In genomic region chr3:100311011-100311410, GRCh38 we compare ENCODE assay signal across 17 cellular contexts.
"Had no signal": no experiment of that assay in that cellular context is flagged by ENCODE, and none has a peak within 500 bp of the region (broad histone marks: within the 10 kb centered on the region; RNA-seq: fewer than 3 reads in every experiment).

No MANE protein-coding gene starts in this region.

- ATAC-seq: activated CD4-positive, alpha-beta T cell treated with anti-CD3 and anti-CD28 coated beads for 36 hours; left colon; lower lobe of right lung; natural killer cell treated with Interleukin-12 subunit alpha and Interleukin-12 subunit beta and Interleukin-15 and Interleukin-18, amount 100 ng/mL, for 72 hours; stimulated activated memory B cell treated with anti-CD40 and anti-IgM and Interleukin-4, amounts not matched to agents 10 μg/mL and 1 μg/mL and 100 μg/mL, for 72 hours; upper lobe of right lung had no signal

- H3K4me3 ChIP-seq: cardiac muscle cell, lower lobe of right lung, sigmoid colon, thoracic aorta, upper lobe of right lung had no signal

- H3K27ac Mint-ChIP-seq: activated CD4-positive, alpha-beta memory T cell treated with anti-CD3 and anti-CD28 coated beads for 36 hours; activated CD4-positive, alpha-beta T cell treated with anti-CD3 and anti-CD28 coated beads for 36 hours; activated naive CD8-positive, alpha-beta T cell; natural killer cell treated with Interleukin-12 subunit alpha and Interleukin-12 subunit beta and Interleukin-15 and Interleukin-18, amount 100 ng/mL, for 72 hours; stimulated activated memory B cell treated with anti-CD40 and anti-IgM and Interleukin-4, amounts not matched to agents 10 μg/mL and 1 μg/mL and 100 μg/mL, for 72 hours; T-helper 1 cell treated with Interleukin-12 subunit alpha and Interleukin-12 subunit beta and Interleukin-4 antibody, amounts not matched to agents 30 μg/mL and 1 μg/mL, for 36 hours had no signal

- H3K4me1 ChIP-seq: lower lobe of right lung, parathyroid adenoma, sigmoid colon, spleen, upper lobe of right lung had no signal

- DNase-seq: activated CD4-positive, alpha-beta memory T cell treated with anti-CD3 and anti-CD28 coated beads for 36 hours; activated CD4-positive, alpha-beta T cell treated with anti-CD3 and anti-CD28 coated beads for 36 hours; amniotic stem cell; left colon; lower lobe of right lung; sigmoid colon; spleen; stimulated activated CD4-positive, alpha-beta T cell treated with anti-CD3 and anti-CD28 coated beads, Interleukin-4, amount 100 ng/mL, for 4 hours; upper lobe of right lung had no signal

- H3K9me3 Mint-ChIP-seq: activated CD4-positive, alpha-beta memory T cell treated with anti-CD3 and anti-CD28 coated beads for 36 hours; natural killer cell treated with Interleukin-12 subunit alpha and Interleukin-12 subunit beta and Interleukin-15 and Interleukin-18, amount 100 ng/mL, for 72 hours; stimulated activated memory B cell treated with anti-CD40 and anti-IgM and Interleukin-4, amounts not matched to agents 10 μg/mL and 1 μg/mL and 100 μg/mL, for 72 hours; T-helper 1 cell treated with Interleukin-12 subunit alpha and Interleukin-12 subunit beta and Interleukin-4 antibody, amounts not matched to agents 30 μg/mL and 1 μg/mL, for 36 hours had no signal

- H3K4me3 Mint-ChIP-seq: activated CD4-positive, alpha-beta memory T cell treated with anti-CD3 and anti-CD28 coated beads for 36 hours; activated CD4-positive, alpha-beta T cell treated with anti-CD3 and anti-CD28 coated beads for 36 hours; activated naive CD8-positive, alpha-beta T cell; natural killer cell treated with Interleukin-12 subunit alpha and Interleukin-12 subunit beta and Interleukin-15 and Interleukin-18, amount 100 ng/mL, for 72 hours; stimulated activated memory B cell treated with anti-CD40 and anti-IgM and Interleukin-4, amounts not matched to agents 10 μg/mL and 1 μg/mL and 100 μg/mL, for 72 hours; T-helper 1 cell treated with Interleukin-12 subunit alpha and Interleukin-12 subunit beta and Interleukin-4 antibody, amounts not matched to agents 30 μg/mL and 1 μg/mL, for 36 hours had no signal

- H3K9ac ChIP-seq: parathyroid adenoma had no signal

- H3K79me2 ChIP-seq: parathyroid adenoma had no signal

- H3K27me3 ChIP-seq: cardiac muscle cell, neutrophil, sigmoid colon, spleen, upper lobe of right lung had no signal

- H3K36me3 Mint-ChIP-seq: activated naive CD8-positive, alpha-beta T cell had no signal

- H3K9me3 ChIP-seq: lower lobe of right lung, neutrophil, sigmoid colon, spleen, thoracic aorta, upper lobe of right lung had no signal

- H3K27ac ChIP-seq: cardiac muscle cell, lower lobe of right lung, neutrophil, parathyroid adenoma, sigmoid colon, thoracic aorta, upper lobe of right lung had no signal

- H2AFZ ChIP-seq: parathyroid adenoma had no signal

- H3K27me3 Mint-ChIP-seq: activated CD4-positive, alpha-beta memory T cell treated with anti-CD3 and anti-CD28 coated beads for 36 hours; activated CD4-positive, alpha-beta T cell treated with anti-CD3 and anti-CD28 coated beads for 36 hours; activated naive CD8-positive, alpha-beta T cell; natural killer cell treated with Interleukin-12 subunit alpha and Interleukin-12 subunit beta and Interleukin-15 and Interleukin-18, amount 100 ng/mL, for 72 hours; stimulated activated memory B cell treated with anti-CD40 and anti-IgM and Interleukin-4, amounts not matched to agents 10 μg/mL and 1 μg/mL and 100 μg/mL, for 72 hours had no signal

- H3K4me1 Mint-ChIP-seq: activated CD4-positive, alpha-beta T cell treated with anti-CD3 and anti-CD28 coated beads for 36 hours; stimulated activated memory B cell treated with anti-CD40 and anti-IgM and Interleukin-4, amounts not matched to agents 10 μg/mL and 1 μg/mL and 100 μg/mL, for 72 hours had no signal
